In the genomic region with DNA sequence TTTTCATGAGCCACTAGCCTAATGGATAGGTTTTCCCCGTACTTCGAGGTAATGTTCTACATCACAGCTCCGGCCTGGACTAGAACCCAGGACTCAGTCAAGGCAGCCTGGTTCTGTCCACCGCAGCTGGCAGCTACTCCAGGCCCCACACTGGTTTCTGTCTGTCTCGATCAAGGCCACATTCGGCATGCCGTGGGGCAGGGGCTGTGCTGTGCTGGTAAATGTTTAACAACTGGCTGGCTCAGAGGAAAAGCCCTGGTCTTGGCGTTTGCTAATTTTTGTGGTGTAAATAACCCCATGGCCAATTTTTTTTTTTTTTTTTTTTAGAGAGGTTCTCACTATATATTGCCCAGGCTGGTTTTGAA, we compare ENCODE assay signal across 13 cellular contexts. TPM values are rescaled to one million over a fixed set of nuclear protein-coding genes. Genes with fewer than 3 reads are reported as not detected.
DNase-seq lines count a peak whose midpoint lies in the region; ATAC-seq and TF ChIP-seq lines count a peak whose summit lies in the region.
"Had no signal": no experiment of that assay in that cellular context is flagged by ENCODE, and none has a peak within 500 bp of the region (broad histone marks: within the 10 kb centered on the region; RNA-seq: fewer than 3 reads in every experiment).

No MANE protein-coding gene starts in this region.

- no peaks in the 10 kb centered on the region for H3K9me3 Mint-ChIP-seq in GM23338

- no peak overlapping the region for H3K27ac Mint-ChIP-seq in GM23338

- H3F3A ChIP-seq in GM23338 (replicated peaks; ENCODE audit: low read depth), result no peaks in the 10 kb centered on the region

- H3K4me3 ChIP-seq in BLaER1 (0 out of 2 replicates have a peak overlapping the region, but pooled peaks have one; percentile 62), GM23338 (no peak overlapping the region)
- H3K4me3 ChIP-seq: HAP-1, PC-9, SJCRH30 had no signal

- H3K9me2 ChIP-seq in GM23338 (ENCODE audit: insufficient read depth), result no peaks in the 10 kb centered on the region

- H3K27ac ChIP-seq in BLaER1 (0 out of 2 replicates have a peak overlapping the region, but pooled peaks have one; percentile 29), GM23338 (ENCODE audit: low read depth) (no peak overlapping the region)
- H3K27ac ChIP-seq: PC-9, SJCRH30 had no signal

- H3K36me3 ChIP-seq in BLaER1 (no peaks in the 10 kb centered on the region), GM23338 (ENCODE audit: insufficient read depth) (no peaks in the 10 kb centered on the region)
- H3K36me3 ChIP-seq: HAP-1, SJCRH30 had no signal

- peaks cover 3% of the 10 kb centered on the region for H3K27me3 Mint-ChIP-seq in GM23338 (ENCODE audit: insufficient read depth, low read depth, poor library complexity)

- H3K4me1 ChIP-seq in BLaER1 (peaks cover 56% of the 10 kb centered on the region), GM23338 (ENCODE audit: insufficient read depth) (no peaks in the 10 kb centered on the region)
- H3K4me1 ChIP-seq: HAP-1, SJCRH30 had no signal

- H3K9ac ChIP-seq in BLaER1, result no peak overlapping the region

- H3K27me3 ChIP-seq in BLaER1 (no peaks in the 10 kb centered on the region), GM23338 (ENCODE audit: insufficient read depth) (no peaks in the 10 kb centered on the region)

- H4K20me1 ChIP-seq in BLaER1 (no peaks in the 10 kb centered on the region), GM23338 (replicated peaks; ENCODE audit: insufficient read depth) (no peaks in the 10 kb centered on the region)

- DNase-seq in HuH-7.5 (ENCODE audit: low spot score) (peak; percentile 45), left lobe of liver (ENCODE audit: low spot score) (peak; percentile 93), renal cortical epithelial cell (ENCODE audit: low read depth) (peak; percentile 59), GM23338 (ENCODE audit: low spot score) (no peak)
- no peak for DNase-seq in activated naive CD4-positive, alpha-beta T cell treated with Interleukin-2 at 50 U/mL for 16 hours
- no peak for DNase-seq in stimulated activated CD4-positive, alpha-beta T cell treated with anti-CD3 and anti-CD28 coated beads, Interleukin-4, amount 100 ng/mL, for 1 hour
- DNase-seq: MM.1S had no signal

- ATAC-seq in left lobe of liver, result peak; percentile 88
- ATAC-seq in GM23338, result no peak
- no peak for ATAC-seq in GM21423 (IDR thresholded peaks at IDR 0.05; ENCODE audit: unreplicated experiment)

- H3K4me3 Mint-ChIP-seq in GM23338, result no peak overlapping the region

- no peaks in the 10 kb centered on the region for H3K9me3 ChIP-seq in BLaER1
- H3K9me3 ChIP-seq: HAP-1, SJCRH30 had no signal

- no peak for TF ChIP-seq CTCF in GM23338 (conservative IDR thresholded peaks at IDR 0.05; ENCODE audit: low read depth in 2 of 2)

- no peaks in the 10 kb centered on the region for H3K79me2 ChIP-seq in GM23338 (replicated peaks; ENCODE audit: insufficient read depth)

- H2AFZ ChIP-seq in GM23338, result no peak overlapping the region
- H2AFZ ChIP-seq: PC-9 had no signal

- no peaks in the 10 kb centered on the region for H3K36me3 Mint-ChIP-seq in GM23338 (ENCODE audit: low read depth)

- peaks cover 11% of the 10 kb centered on the region for H3K4me1 Mint-ChIP-seq in GM23338

- peak overlapping the region; percentile 85 for H3K4me2 ChIP-seq in BLaER1
- no peak overlapping the region for H3K4me2 ChIP-seq in GM23338

TF ChIP-seq in GM23338, 12 proteins besides CTCF, POLR2A, EP300 and RAD21 (continues in another document):
- TF ChIP-seq REST (IDR thresholded peaks at IDR 0.05; ENCODE audit: unreplicated experiment) (no peak), POLR2AphosphoS5 (IDR thresholded peaks at IDR 0.05; ENCODE audit: low read depth) (no peak), ZNF114 (CRISPR knock-in tag; IDR thresholded peaks at IDR 0.05) (no peak)

RNA-seq across cellular contexts. Expression of gene DRC7, which starts 0.4 kb away (rescaled TPM):
- total RNA-seq in left lobe of liver (0.50 TPM), renal cortical epithelial cell (2.9 TPM in 1 of 2 replicates, not detected in the other)
- total RNA-seq in GM23338 (2014; rRNA removed; shearing (Covaris generic)), result not detected in 2 replicates
- polyA plus RNA-seq in GM23338 (2016; fragmentation: Nextera tagmentation; extraction: Ambion mirVana), result not detected in 2 replicates
- total RNA-seq: A172, SJCRH30 had no signal

RNA-seq across cellular contexts. Expression of gene ADGRG3, which starts 26.1 kb away (rescaled TPM):
- total RNA-seq in left lobe of liver (0.43 TPM), renal cortical epithelial cell (not detected in 2 replicates)
- total RNA-seq in GM23338 (2014; rRNA removed; shearing (Covaris generic)), result not detected in 2 replicates
- polyA plus RNA-seq in GM23338 (2016; fragmentation: Nextera tagmentation; extraction: Ambion mirVana), result not detected in 2 replicates
- total RNA-seq: A172, PC-9, SJCRH30 had no signal

RNA-seq across cellular contexts. Expression of gene KATNB1, which starts 41.4 kb away (rescaled TPM):
- total RNA-seq in left lobe of liver (8.7 TPM), renal cortical epithelial cell (23.8 and 31.8 TPM in 2 replicates)
- 65.9 and 68.6 TPM in 2 replicates for total RNA-seq in GM23338 (2014; rRNA removed; shearing (Covaris generic))
- 28.3 and 31.4 TPM in 2 replicates for polyA plus RNA-seq in GM23338 (2016; fragmentation: Nextera tagmentation; extraction: Ambion mirVana)

Comparison
In these comparisons a context has a peak if more than half of its experiments do, and no peak if none do; other contexts are left out.
1. DNase-seq: peak in HuH-7.5 (single experiment), left lobe of liver (single experiment) and renal cortical epithelial cell (single experiment); none in GM23338 (single experiment), activated naive CD4-positive, alpha-beta T cell treated with Interleukin-2 at 50 U/mL for 16 hours (single experiment) and stimulated activated CD4-positive, alpha-beta T cell treated with anti-CD3 and anti-CD28 coated beads, Interleukin-4, amount 100 ng/mL, for 1 hour (single experiment).